Comparison of ENCODE assay signal across 8 cellular contexts in genomic region chr18:58303363-58303762, GRCh38.
DNase-seq lines count a peak whose midpoint lies in the region; ATAC-seq lines count a peak whose summit lies in the region.

No MANE protein-coding gene starts in this region.

- no peaks in the 10 kb centered on the region for H3K27me3 Mint-ChIP-seq in activated naive CD4-positive, alpha-beta T cell treated with anti-CD3 and anti-CD28 coated beads, Interleukin-2, amount 50 U/mL, for 24 hours

- peak overlapping the region; percentile 75 for H3K27ac Mint-ChIP-seq in activated naive CD4-positive, alpha-beta T cell treated with anti-CD3 and anti-CD28 coated beads, Interleukin-2, amount 50 U/mL, for 24 hours

- no peaks in the 10 kb centered on the region for H3K36me3 Mint-ChIP-seq in activated naive CD4-positive, alpha-beta T cell treated with anti-CD3 and anti-CD28 coated beads, Interleukin-2, amount 50 U/mL, for 24 hours

- DNase-seq in stimulated activated CD4-positive, alpha-beta T cell treated with anti-CD3 and anti-CD28 coated beads, Interleukin-4, amount 100 ng/mL, for 24 hours, result peak; percentile 52
- no peak for DNase-seq in stimulated activated CD4-positive, alpha-beta T cell treated with anti-CD3 and anti-CD28 coated beads, Interleukin-4, amount 100 ng/mL, for 4 hours
- DNase-seq in GM19238 (ENCODE audit: insufficient read length, low spot score), result no peak
- DNase-seq in NCI-H146 treated with DMSO at 0.1 percent for 48 hours (lab: John Stamatoyannopoulos, UW; ENCODE audit: unreplicated experiment), result no peak
- DNase-seq in left ventricle myocardium superior, result no peak
- DNase-seq in RPMI8226, result no peak

- peaks cover 28% of the 10 kb centered on the region for H3K4me1 Mint-ChIP-seq in activated naive CD4-positive, alpha-beta T cell treated with anti-CD3 and anti-CD28 coated beads, Interleukin-2, amount 50 U/mL, for 24 hours

- H3K4me3 Mint-ChIP-seq in activated naive CD4-positive, alpha-beta T cell treated with anti-CD3 and anti-CD28 coated beads, Interleukin-2, amount 50 U/mL, for 24 hours, result peak overlapping the region; percentile 72

- ATAC-seq in HG02973 (IDR thresholded peaks at IDR 0.05; ENCODE audit: unreplicated experiment), result peak; percentile 95
- no peak for ATAC-seq in left ventricle myocardium superior

- intact Hi-C loops in left ventricle myocardium superior (cut with micrococcal nuclease), result no loop called here

- H3K9me3 Mint-ChIP-seq in activated naive CD4-positive, alpha-beta T cell treated with anti-CD3 and anti-CD28 coated beads, Interleukin-2, amount 50 U/mL, for 24 hours, result no peaks in the 10 kb centered on the region
